Comparison of ENCODE assay signal across 8 cellular contexts in the genomic region with DNA sequence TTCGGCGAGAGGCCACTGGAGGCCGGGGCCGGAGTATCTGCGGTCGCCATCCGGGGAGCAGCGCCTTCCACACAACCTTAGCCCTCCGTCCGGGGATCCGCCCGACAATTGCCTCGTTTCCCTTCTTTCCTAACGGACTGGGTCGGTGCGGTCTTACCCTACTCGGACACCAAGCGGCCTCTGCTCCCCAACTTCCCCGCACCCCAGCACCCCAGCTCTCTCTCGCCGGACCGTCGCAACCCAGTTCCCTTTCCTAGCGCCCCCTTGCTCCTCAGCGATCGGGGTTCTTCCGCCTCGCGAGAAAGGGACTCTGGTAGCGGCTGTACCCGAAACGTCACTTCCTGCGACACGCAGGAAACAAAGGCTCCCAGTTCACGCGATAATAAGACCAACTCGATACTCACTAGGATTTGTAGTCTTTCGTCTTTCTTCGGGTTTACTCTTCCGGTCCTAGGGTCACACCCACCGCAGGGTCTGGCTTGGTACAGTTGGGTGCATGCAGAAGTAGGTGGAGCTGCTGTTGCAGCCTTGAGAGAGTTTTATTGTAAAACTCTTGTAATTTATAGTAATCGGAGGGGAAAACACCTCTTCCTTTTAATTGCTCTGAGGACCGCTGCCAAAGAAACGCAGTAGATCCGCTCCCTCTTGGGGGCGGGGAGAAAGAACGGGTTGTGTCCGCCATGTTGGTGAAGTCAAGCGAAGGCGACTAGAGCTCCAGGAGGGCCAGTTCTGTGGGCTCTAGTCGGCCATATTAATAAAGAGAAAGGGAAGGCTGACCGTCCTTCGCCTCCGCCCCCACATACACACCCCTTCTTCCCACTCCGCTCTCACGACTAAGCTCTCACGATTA. TPM values are rescaled to one million over a fixed set of nuclear protein-coding genes. Genes with fewer than 3 reads are reported as not detected.
DNase-seq lines count a peak whose midpoint lies in the region; ATAC-seq and TF ChIP-seq lines count a peak whose summit lies in the region.

A gene (plus strand): TSS at position 741 of the 850 bp plus-strand sequence. CDS start 209 bp downstream, outside the sequence.
A gene with protein sequence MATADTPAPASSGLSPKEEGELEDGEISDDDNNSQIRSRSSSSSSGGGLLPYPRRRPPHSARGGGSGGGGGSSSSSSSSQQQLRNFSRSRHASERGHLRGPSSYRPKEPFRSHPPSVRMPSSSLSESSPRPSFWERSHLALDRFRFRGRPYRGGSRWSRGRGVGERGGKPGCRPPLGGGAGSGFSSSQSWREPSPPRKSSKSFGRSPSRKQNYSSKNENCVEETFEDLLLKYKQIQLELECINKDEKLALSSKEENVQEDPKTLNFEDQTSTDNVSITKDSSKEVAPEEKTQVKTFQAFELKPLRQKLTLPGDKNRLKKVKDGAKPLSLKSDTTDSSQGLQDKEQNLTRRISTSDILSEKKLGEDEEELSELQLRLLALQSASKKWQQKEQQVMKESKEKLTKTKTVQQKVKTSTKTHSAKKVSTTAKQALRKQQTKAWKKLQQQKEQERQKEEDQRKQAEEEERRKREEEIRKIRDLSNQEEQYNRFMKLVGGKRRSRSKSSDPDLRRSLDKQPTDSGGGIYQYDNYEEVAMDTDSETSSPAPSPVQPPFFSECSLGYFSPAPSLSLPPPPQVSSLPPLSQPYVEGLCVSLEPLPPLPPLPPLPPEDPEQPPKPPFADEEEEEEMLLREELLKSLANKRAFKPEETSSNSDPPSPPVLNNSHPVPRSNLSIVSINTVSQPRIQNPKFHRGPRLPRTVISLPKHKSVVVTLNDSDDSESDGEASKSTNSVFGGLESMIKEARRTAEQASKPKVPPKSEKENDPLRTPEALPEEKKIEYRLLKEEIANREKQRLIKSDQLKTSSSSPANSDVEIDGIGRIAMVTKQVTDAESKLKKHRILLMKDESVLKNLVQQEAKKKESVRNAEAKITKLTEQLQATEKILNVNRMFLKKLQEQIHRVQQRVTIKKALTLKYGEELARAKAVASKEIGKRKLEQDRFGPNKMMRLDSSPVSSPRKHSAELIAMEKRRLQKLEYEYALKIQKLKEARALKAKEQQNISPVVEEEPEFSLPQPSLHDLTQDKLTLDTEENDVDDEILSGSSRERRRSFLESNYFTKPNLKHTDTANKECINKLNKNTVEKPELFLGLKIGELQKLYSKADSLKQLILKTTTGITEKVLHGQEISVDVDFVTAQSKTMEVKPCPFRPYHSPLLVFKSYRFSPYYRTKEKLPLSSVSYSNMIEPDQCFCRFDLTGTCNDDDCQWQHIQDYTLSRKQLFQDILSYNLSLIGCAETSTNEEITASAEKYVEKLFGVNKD (N-terminal part only) (minus strand): TSS at position 288 of the 850 bp plus-strand sequence. CDS start 238 bp downstream, at position 50.

- H3K4me2 ChIP-seq in SU-DHL-6 (ENCODE audit: low read depth, low read length, poor library complexity, severe bottlenecking) (peak within 1 kb of the TSS; percentile 96), trophoblast cell (ENCODE audit: low read length) (peak within 1 kb of the TSS; percentile 59)

- intact Hi-C loops in cardiac septum (cut with DNase I), result loop anchor here (1.0 kb wide), 2 partner anchors 23 to 91 kb away; a partner anchor contains a TSS

- H3K14ac ChIP-seq in trophoblast cell (ENCODE audit: low read length), result peak within 1 kb of the TSS; percentile 78

- peaks cover 60% of the 10 kb centered on the region for H3K79me2 ChIP-seq in SU-DHL-6 (ENCODE audit: insufficient read depth, low read length)
- peaks cover 13% of the 10 kb centered on the region for H3K79me2 ChIP-seq in trophoblast cell (ENCODE audit: control insufficient read depth, insufficient read depth, low read length, poor library complexity)

- H2AK5ac ChIP-seq in trophoblast cell (ENCODE audit: low read length), result peak within 1 kb of the TSS; percentile 81

- peak; percentile 91 for ATAC-seq in HG02759 (IDR thresholded peaks at IDR 0.05; ENCODE audit: unreplicated experiment)

- H3K9me3 Mint-ChIP-seq in type B pancreatic cell, result no peaks in the 10 kb centered on the region

- H3K4me1 Mint-ChIP-seq in type B pancreatic cell (ENCODE audit: unreplicated experiment), result peaks cover 9% of the 10 kb centered on the region

- DNase-seq in NCI-H128 (lab: John Stamatoyannopoulos, UW; ENCODE audit: unreplicated experiment), result peak; percentile 96
- DNase-seq in adipocyte (ENCODE audit: low read depth), result peak; percentile 100
- DNase-seq in cardiac septum (ENCODE audit: low spot score), result peak; percentile 98
- peak; percentile 96 to 99 for DNase-seq in trophoblast cell
- DNase-seq in type B pancreatic cell (ENCODE audit: extremely low spot score, unreplicated experiment), result peak; percentile 90

- H2BK12ac ChIP-seq in trophoblast cell (ENCODE audit: low read length), result no peak within 1 kb of the TSS

- peaks cover 11% of the 10 kb centered on the region for H3F3A ChIP-seq in SU-DHL-6 (ENCODE audit: insufficient read depth)

- peak within 1 kb of the TSS; percentile 50 for H2BK5ac ChIP-seq in trophoblast cell (ENCODE audit: low read depth, low read length, poor library complexity)

- peak within 1 kb of the TSS; percentile 40 for H2BK120ac ChIP-seq in trophoblast cell (ENCODE audit: insufficient read depth, low read length, poor library complexity)

- H3K9me3 ChIP-seq in SU-DHL-6 (ENCODE audit: insufficient read depth, low read length), result no peaks in the 10 kb centered on the region
- no peaks in the 10 kb centered on the region for H3K9me3 ChIP-seq in adipocyte (ENCODE audit: control insufficient read depth, low read length)
- no peaks in the 10 kb centered on the region for H3K9me3 ChIP-seq in trophoblast cell (ENCODE audit: insufficient read depth, low read depth, low read length)

- H3K36me3 ChIP-seq in SU-DHL-6 (ENCODE audit: low read length) (peaks cover 14% of the 10 kb centered on the region), adipocyte (ENCODE audit: control insufficient read depth, insufficient read depth, low read length, severe bottlenecking) (peaks cover 18% of the 10 kb centered on the region), trophoblast cell (ENCODE audit: control insufficient read depth in 1 of 2, insufficient read depth in 2 of 2, low read length in 2 of 2) (no peaks in the 10 kb centered on the region)

- peak within 1 kb of the TSS; percentile 95 for H3K4ac ChIP-seq in trophoblast cell (ENCODE audit: low read depth, low read length)

- H3K79me1 ChIP-seq in trophoblast cell (ENCODE audit: low read length), result peaks cover 13% of the 10 kb centered on the region

- H3K4me1 ChIP-seq in adipocyte (ENCODE audit: control insufficient read depth, insufficient read depth, low read length), result peaks cover 32% of the 10 kb centered on the region
- peaks cover 0 to 2% of the 10 kb centered on the region in 2 experiments for H3K4me1 ChIP-seq in trophoblast cell (ENCODE audit: control insufficient read depth in 1 of 2, insufficient read depth in 2 of 2, low read length in 2 of 2)

- WGBS in trophoblast cell (ENCODE audit: extremely low coverage, insufficient coverage, insufficient read length), result no CpG with 5 or more reads among the region's 57 CpGs

- peak within 1 kb of the TSS; percentile 100 for H3K27ac Mint-ChIP-seq in type B pancreatic cell

- H3K9ac ChIP-seq in SU-DHL-6 (ENCODE audit: low read length), result peak within 1 kb of the TSS; percentile 75
- H3K9ac ChIP-seq in adipocyte (ENCODE audit: low read length), result peak within 1 kb of the TSS; percentile 99
- H3K9ac ChIP-seq in trophoblast cell (ENCODE audit: low read length), result peak within 1 kb of the TSS; percentile 80

- H2AFZ ChIP-seq in SU-DHL-6 (ENCODE audit: low read depth, low read length, severe bottlenecking) (peak within 1 kb of the TSS; percentile 58), trophoblast cell (ENCODE audit: insufficient read depth, low read length, poor library complexity) (peak within 1 kb of the TSS; percentile 71)

- H4K12ac ChIP-seq in trophoblast cell (ENCODE audit: low read depth, low read length), result peak within 1 kb of the TSS; percentile 76

- peak within 1 kb of the TSS; percentile 89 for H3K4me3 ChIP-seq in SU-DHL-6 (ENCODE audit: insufficient read depth, low read length, poor library complexity, severe bottlenecking)
- peak within 1 kb of the TSS; percentile 99 for H3K4me3 ChIP-seq in adipocyte (ENCODE audit: low read length)
- peak within 1 kb of the TSS; percentile 87 for H3K4me3 ChIP-seq in trophoblast cell (ENCODE audit: low read depth, low read length)

- peak within 1 kb of the TSS; percentile 97 for H3K4me3 Mint-ChIP-seq in type B pancreatic cell

- peaks cover 13% of the 10 kb centered on the region for H3K36me3 Mint-ChIP-seq in type B pancreatic cell

- H4K20me1 ChIP-seq in SU-DHL-6 (ENCODE audit: low read depth, low read length), result peaks cover 12% of the 10 kb centered on the region

- H3K27ac ChIP-seq in SU-DHL-6 (ENCODE audit: low read depth, low read length) (peak within 1 kb of the TSS; percentile 97), trophoblast cell (ENCODE audit: low read depth, low read length) (peak within 1 kb of the TSS; percentile 70)

- H3K23ac ChIP-seq in trophoblast cell (ENCODE audit: low read length), result no peak within 1 kb of the TSS

- H3K27me3 ChIP-seq in SU-DHL-6 (ENCODE audit: low read length) (no peaks in the 10 kb centered on the region), adipocyte (replicated peaks; ENCODE audit: control insufficient read depth, insufficient read depth, low read length) (no peaks in the 10 kb centered on the region), trophoblast cell (ENCODE audit: insufficient read depth, low read length) (no peaks in the 10 kb centered on the region)

- TF ChIP-seq CTCF in GM12873 (IDR thresholded peaks at IDR 0.05; ENCODE audit: insufficient read depth, low read depth, low read length, missing control alignments) (peak; percentile 33), SU-DHL-6 (IDR thresholded peaks at IDR 0.05; ENCODE audit: insufficient read depth, low read length, poor library complexity, severe bottlenecking) (peak; percentile 32), type B pancreatic cell (conservative IDR thresholded peaks at IDR 0.05) (no peak)

- peak within 1 kb of the TSS; percentile 75 for H4K8ac ChIP-seq in trophoblast cell (ENCODE audit: low read depth, low read length)

- H4K91ac ChIP-seq in trophoblast cell (ENCODE audit: low read depth, low read length), result peak within 1 kb of the TSS; percentile 82

- no peaks in the 10 kb centered on the region for H3K27me3 Mint-ChIP-seq in type B pancreatic cell

- peak within 1 kb of the TSS; percentile 48 for H3K18ac ChIP-seq in trophoblast cell (ENCODE audit: low read length)

- no peaks in the 10 kb centered on the region for H3K9me2 ChIP-seq in SU-DHL-6 (replicated peaks; ENCODE audit: insufficient read depth, low read length)

RNA-seq across cellular contexts. Expression of the first gene that starts in this region (rescaled TPM):
- total RNA-seq in cardiac septum (7.8 TPM), type B pancreatic cell (ENCODE audit: low replicate concordance) (4.9 and 8.9 TPM in 2 replicates)
- polyA plus RNA-seq in trophoblast cell (2013), result 5.2 and 5.3 TPM in 2 replicates

RNA-seq across cellular contexts. Expression of the second gene that starts in this region (rescaled TPM):
- total RNA-seq in cardiac septum, result 19.9 TPM
- polyA plus RNA-seq in trophoblast cell (2013), result 25.3 and 25.9 TPM in 2 replicates
- total RNA-seq in type B pancreatic cell (ENCODE audit: low replicate concordance), result 35.8 and 38.2 TPM in 2 replicates

Comparison
In these comparisons a context has a peak if more than half of its experiments do, and no peak if none do; other contexts are left out.
1. Peak in every context shown above with its lines: DNase-seq, ATAC-seq, H3K4me3 ChIP-seq and H3K27ac ChIP-seq.